Comparison of ENCODE assay signal across 12 cellular contexts in the genomic region with DNA sequence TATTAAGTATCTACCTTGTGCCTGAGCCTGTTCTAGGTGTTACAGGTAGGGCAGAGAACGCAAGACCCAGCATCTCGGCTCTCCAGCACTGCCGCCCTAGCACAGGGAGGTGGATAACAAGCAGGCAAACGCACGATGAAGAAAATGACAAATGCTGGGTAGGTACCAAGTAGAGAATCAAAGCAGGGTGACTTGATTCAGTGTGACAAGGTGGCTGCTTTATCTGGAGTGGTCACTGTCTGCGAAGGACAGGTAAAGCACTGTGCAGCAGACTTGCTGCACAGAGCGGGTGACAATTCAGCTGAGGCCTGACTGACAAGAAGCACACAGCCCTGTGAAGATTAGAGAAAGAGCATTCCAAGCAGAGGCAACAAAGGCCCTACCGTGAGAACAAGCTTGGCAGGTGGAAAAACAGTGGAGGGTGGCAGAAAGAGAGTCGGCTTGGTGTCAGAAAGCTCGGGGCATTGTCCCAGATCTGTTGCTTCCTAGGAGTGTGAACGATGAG. TPM values are rescaled to one million over a fixed set of nuclear protein-coding genes. Genes with fewer than 3 reads are reported as not detected.
DNase-seq lines count a peak whose midpoint lies in the region; ATAC-seq and TF ChIP-seq lines count a peak whose summit lies in the region.
"Had no signal": no experiment of that assay in that cellular context is flagged by ENCODE, and none has a peak within 500 bp of the region (broad histone marks: within the 10 kb centered on the region; RNA-seq: fewer than 3 reads in every experiment).

No MANE protein-coding gene starts in this region.

- ATAC-seq in heart right ventricle: peak in 1 of 8 donors; percentile 13
- no peak for ATAC-seq in left ventricle myocardium superior
- peak; percentile 1 to 2 for ATAC-seq in activated T-cell treated with anti-CD3 and anti-CD28 coated beads, Interleukin-2, amount 50 U/mL, for 72 hours (replicated peaks in 1 of 2)
- ATAC-seq in HG03460 (IDR thresholded peaks at IDR 0.05; ENCODE audit: unreplicated experiment): no peak

- H3K36me3 ChIP-seq in heart right ventricle (no peaks in the 10 kb centered on the region), sigmoid colon (no peaks in the 10 kb centered on the region)
- H3K36me3 ChIP-seq: SJSA1 had no signal

- H3K27me3 ChIP-seq in heart right ventricle: no peaks in the 10 kb centered on the region
- no peaks in the 10 kb centered on the region for H3K27me3 ChIP-seq in sigmoid colon
- H3K27me3 ChIP-seq: SJSA1 had no signal

- H3K4me1 ChIP-seq in heart right ventricle (peaks cover 0 to 98% (median 43%) of the 10 kb centered on the region in 9 donors), sigmoid colon (no peaks in the 10 kb centered on the region)
- H3K4me1 ChIP-seq: SJSA1 had no signal

- WGBS in heart right ventricle, 2 donors: 71 to 74% methylated on average over 11 of the region's 11 CpGs
- 74 to 90% methylated on average over 11 of the region's 11 CpGs for WGBS in sigmoid colon, 2 donors

- no peaks in the 10 kb centered on the region for H3K9me3 Mint-ChIP-seq in activated T-cell treated with anti-CD3 and anti-CD28 coated beads, Interleukin-2, amount 50 U/mL, for 72 hours
- H3K9me3 Mint-ChIP-seq in type B pancreatic cell: no peaks in the 10 kb centered on the region

- no peak for DNase-seq in heart right ventricle
- no peak for DNase-seq in left ventricle myocardium superior
- no peak for DNase-seq in activated T-cell treated with anti-CD3 and anti-CD28 coated beads, Interleukin-2, amount 50 U/mL, for 72 hours
- peak; percentile 61 for DNase-seq in islet precursor cell
- no peak for DNase-seq in type B pancreatic cell (ENCODE audit: extremely low spot score, unreplicated experiment)
- no peak for DNase-seq in Ammon's horn (ENCODE audit: low spot score)
- DNase-seq in sigmoid colon: no peak
- DNase-seq: activated gamma-delta T cell treated with Interleukin-2 at 50 U/mL for 16 hours, Karpas-422, NCI-H2107 had no signal

- TF ChIP-seq CTCF in heart right ventricle (IDR thresholded peaks at IDR 0.05): no peak
- TF ChIP-seq CTCF in type B pancreatic cell (conservative IDR thresholded peaks at IDR 0.05): no peak
- no peak for TF ChIP-seq CTCF in sigmoid colon (IDR thresholded peaks at IDR 0.05)

- no peak for TF ChIP-seq EP300 in sigmoid colon (IDR thresholded peaks at IDR 0.05)

- H3K27me3 Mint-ChIP-seq in activated T-cell treated with anti-CD3 and anti-CD28 coated beads, Interleukin-2, amount 50 U/mL, for 72 hours (ENCODE audit: low read depth): no peaks in the 10 kb centered on the region
- no peaks in the 10 kb centered on the region for H3K27me3 Mint-ChIP-seq in type B pancreatic cell

- H3K9me3 ChIP-seq in heart right ventricle (no peaks in the 10 kb centered on the region), sigmoid colon (no peaks in the 10 kb centered on the region)
- H3K9me3 ChIP-seq: SJSA1 had no signal

- peaks cover 96% of the 10 kb centered on the region for H3K4me1 Mint-ChIP-seq in activated T-cell treated with anti-CD3 and anti-CD28 coated beads, Interleukin-2, amount 50 U/mL, for 72 hours (ENCODE audit: low read depth)
- peaks cover 20% of the 10 kb centered on the region for H3K4me1 Mint-ChIP-seq in type B pancreatic cell (ENCODE audit: unreplicated experiment)

- H3K27ac ChIP-seq in heart right ventricle (peak overlapping the region in 6 of 10 donors; percentile 26 to 91 (median 37)), sigmoid colon (no peak overlapping the region)
- H3K27ac ChIP-seq: SJSA1 had no signal

- TF ChIP-seq POLR2A in sigmoid colon (IDR thresholded peaks at IDR 0.05): no peak

- intact Hi-C loops in heart right ventricle (cut with DNase I): no loop called here
- intact Hi-C loops in left ventricle myocardium superior (cut with micrococcal nuclease): no loop called here
- intact Hi-C loops in sigmoid colon (cut with DNase I): no loop called here

- peak overlapping the region; percentile 90 for H3K27ac Mint-ChIP-seq in activated T-cell treated with anti-CD3 and anti-CD28 coated beads, Interleukin-2, amount 50 U/mL, for 72 hours
- peak overlapping the region; percentile 75 for H3K27ac Mint-ChIP-seq in type B pancreatic cell

- H3K4me3 Mint-ChIP-seq in activated T-cell treated with anti-CD3 and anti-CD28 coated beads, Interleukin-2, amount 50 U/mL, for 72 hours: peak overlapping the region; percentile 83 to 89
- H3K4me3 Mint-ChIP-seq in type B pancreatic cell: peak overlapping the region; percentile 23

- peaks cover 5 to 14% of the 10 kb centered on the region in 2 donors for H3K36me3 Mint-ChIP-seq in activated T-cell treated with anti-CD3 and anti-CD28 coated beads, Interleukin-2, amount 50 U/mL, for 72 hours (ENCODE audit: insufficient read depth in 2 of 2)
- H3K36me3 Mint-ChIP-seq in type B pancreatic cell: peaks cover 5% of the 10 kb centered on the region

- H3K4me3 ChIP-seq in heart right ventricle (peak overlapping the region in 1 of 10 donors; percentile 11), sigmoid colon (no peak overlapping the region)
- H3K4me3 ChIP-seq: SJSA1 had no signal

RNA-seq across cellular contexts. Expression of gene PRKCH, which starts 12.9 kb away (rescaled TPM):
- 10 to 100 TPM; 12.4 to 25.1 (median 18.3) TPM for total RNA-seq in heart right ventricle
- 10 to 100 TPM in 1 of 2 donors, 1 to 10 TPM in 1; 8.3 to 18.1 TPM for polyA plus RNA-seq in heart right ventricle
- total RNA-seq in left ventricle myocardium superior: 15.9 TPM
- 100 to 1,000 TPM; 127 to 143 TPM for total RNA-seq in activated T-cell treated with anti-CD3 and anti-CD28 coated beads, Interleukin-2, amount 50 U/mL, for 72 hours
- 19.1 and 59.0 TPM in 2 replicates for total RNA-seq in type B pancreatic cell (ENCODE audit: low replicate concordance)
- 10 to 100 TPM in 3 of 4 donors, 1 to 10 TPM in 1; 7.6 to 19.9 (median 12.7) TPM for total RNA-seq in sigmoid colon
- 10 to 100 TPM in 1 of 3 donors, 1 to 10 TPM in 2; 4.2 to 16.2 (median 4.6) TPM for polyA plus RNA-seq in sigmoid colon

RNA-seq across cellular contexts. Expression of gene TMEM30B, which starts 53.1 kb away (rescaled TPM):
- 1 to 10 TPM in 3 of 10 donors, under 1 TPM in 7; 0.32 to 1.9 (median 0.71) TPM for total RNA-seq in heart right ventricle
- polyA plus RNA-seq in heart right ventricle: under 1 TPM; 0.15 to 0.35 TPM
- 0.42 TPM for total RNA-seq in left ventricle myocardium superior
- 1 to 10 TPM; 2.2 to 3.4 TPM for total RNA-seq in activated T-cell treated with anti-CD3 and anti-CD28 coated beads, Interleukin-2, amount 50 U/mL, for 72 hours
- 12.2 and 25.3 TPM in 2 replicates for total RNA-seq in type B pancreatic cell (ENCODE audit: low replicate concordance)
- total RNA-seq in sigmoid colon: 1 to 10 TPM in 2 of 4 donors, under 1 TPM in 2; 0.54 to 1.4 (median 1.0) TPM
- polyA plus RNA-seq in sigmoid colon: 10 to 100 TPM; 12.0 to 21.0 (median 12.0) TPM
- total RNA-seq: SJSA1 had no signal

Comparison
In these comparisons a context has a peak if more than half of its experiments do, and no peak if none do; other contexts are left out.
1. ATAC-seq: peak in activated T-cell treated with anti-CD3 and anti-CD28 coated beads, Interleukin-2, amount 50 U/mL, for 72 hours (2 of 2); none in left ventricle myocardium superior (single experiment) and HG03460 (single experiment).
2. H3K27ac ChIP-seq: peak in heart right ventricle (6 of 10); none in sigmoid colon (0 of 4).